ENCODE assay signal across 13 cellular contexts in genomic region chr10:91643700-91644099, GRCh38. TPM values are rescaled to one million over a fixed set of nuclear protein-coding genes. Genes with fewer than 3 reads are reported as not detected.
A peak's percentile ranks its signal among the peaks of the same experiment; 100 is the strongest.
DNase-seq lines count a peak whose midpoint lies in the region; ATAC-seq and TF ChIP-seq lines count a peak whose summit lies in the region.
"Had no signal": no experiment of that assay in that cellular context is flagged by ENCODE, and none has a peak within 500 bp of the region (broad histone marks: within the 10 kb centered on the region; RNA-seq: fewer than 3 reads in every experiment).

No MANE protein-coding gene starts in this region.

- in situ Hi-C loops in ACHN (cut with HindIII; ENCODE audit: low pct_ligation_motif_present, low pct_unique_long_range_greater_than_20kb, low sequenced_read_pairs): no loop called here
- in situ Hi-C loops in HAP-1 (cut with MboI; ENCODE audit: low sequenced_read_pairs): no loop called here

- H3K27me3 Mint-ChIP-seq in MCF 10A (ENCODE audit: insufficient read depth, unreplicated experiment): no peaks in the 10 kb centered on the region

- DNase-seq in ACHN (peak; percentile 32), MCF 10A (ENCODE audit: unreplicated experiment) (peak; percentile 55), left kidney (ENCODE audit: low read depth, low spot score) (peak; percentile 22), Kasumi-1 (lab: John Stamatoyannopoulos, UW) (no peak), COLO829 (ENCODE audit: low spot score) (no peak), HAP-1 (ENCODE audit: low spot score in 2 of 2) (no peak)
- DNase-seq: activated CD8-positive, alpha-beta T cell treated with anti-CD3 and anti-CD28 coated beads, Interleukin-2, amount 10 ng/mL, durations not matched to agents 7 days and 5 days; amygdala; COR-L47; NCI-H1694 treated with DMSO at 0.1 percent for 48 hours; SJCRH30 had no signal

- ATAC-seq in HG03521 (IDR thresholded peaks at IDR 0.05; ENCODE audit: unreplicated experiment): no peak
- ATAC-seq: activated CD8-positive, alpha-beta T cell treated with anti-CD3 and anti-CD28 coated beads, Interleukin-2, amount 10 ng/mL, durations not matched to agents 7 days and 5 days had no signal

- 0 out of 2 replicates have a peak, but pooled peaks have one; percentile 12 for TF ChIP-seq CTCF in HEK293 (tag by site-specific recombination; IDR thresholded peaks at IDR 0.05)
- TF ChIP-seq CTCF in MCF 10A (IDR thresholded peaks at IDR 0.05; ENCODE audit: unreplicated experiment): peak; percentile 24

- no peaks in the 10 kb centered on the region for H3K4me1 ChIP-seq in HEK293 (ENCODE audit: control insufficient read depth, insufficient read depth, low read length)
- no peaks in the 10 kb centered on the region for H3K4me1 ChIP-seq in HAP-1
- H3K4me1 ChIP-seq: SJCRH30 had no signal

- peaks cover 18% of the 10 kb centered on the region for H3K4me1 Mint-ChIP-seq in MCF 10A (ENCODE audit: insufficient read depth, unreplicated experiment)

- no TSS peak for BruUV-seq in MCF 10A (replicated peaks; lab: Mats Ljungman, UMichigan)

- no peak overlapping the region for H3K27ac Mint-ChIP-seq in MCF 10A (ENCODE audit: low read depth, unreplicated experiment)
- H3K27ac Mint-ChIP-seq: activated CD8-positive, alpha-beta T cell treated with anti-CD3 and anti-CD28 coated beads, Interleukin-2, amount 10 ng/mL, durations not matched to agents 7 days and 5 days had no signal

- CTCF ChIA-PET in HEK293 (lab: Yijun Ruan, JAX) (interaction anchor here (0.5 to 3.1 kb wide), 10 partner anchors 8 to 298 kb away, joined by 3 to 14 read pairs (median 3); partner anchors contain the start of gene BTAF1), MCF 10A (lab: Yijun Ruan, JAX) (interaction anchor here (0.6 to 5.0 kb wide), 12 partner anchors 10 to 1393 kb away, joined by 3 to 38 read pairs (median 3); partner anchors contain the start of gene PPP1R3C)

- no peak overlapping the region for H3K4me3 Mint-ChIP-seq in MCF 10A (ENCODE audit: unreplicated experiment)
- H3K4me3 Mint-ChIP-seq: activated CD8-positive, alpha-beta T cell treated with anti-CD3 and anti-CD28 coated beads, Interleukin-2, amount 10 ng/mL, durations not matched to agents 7 days and 5 days had no signal

- H3K9me3 Mint-ChIP-seq in MCF 10A (ENCODE audit: unreplicated experiment): no peaks in the 10 kb centered on the region

- intact Hi-C loops in MCF 10A (cut with micrococcal nuclease): loop anchor here (1.0 to 2.0 kb wide), 2 partner anchors 51 to 101 kb away; no protein-coding TSS in a partner anchor

- POLR2A ChIA-PET in HEK293 (lab: Yijun Ruan, JAX): interaction anchor here (0.5 kb wide), 1 partner anchor 30 kb away, joined by 3 read pairs; no protein-coding TSS in a partner anchor
- POLR2A ChIA-PET in MCF 10A (lab: Yijun Ruan, JAX): interaction anchor here (0.6 kb wide), 1 partner anchor 101 kb away, joined by 3 read pairs; no protein-coding TSS in a partner anchor

- no peaks in the 10 kb centered on the region; the same call in 1 of the 2 replicates for H3K27me3 ChIP-seq in HAP-1 (ENCODE audit: low read depth)
- H3K27me3 ChIP-seq: SJCRH30 had no signal

- H3K4me3 ChIP-seq in HEK293 (ENCODE audit: low read depth, low read length) (no peak overlapping the region), HAP-1 (no peak overlapping the region)
- H3K4me3 ChIP-seq: SJCRH30 had no signal

- H3K9me3 ChIP-seq in HEK293 (ENCODE audit: control insufficient read depth, insufficient read depth, low read depth, low read length) (no peaks in the 10 kb centered on the region), HAP-1 (no peaks in the 10 kb centered on the region)
- H3K9me3 ChIP-seq: SJCRH30 had no signal

- no peaks in the 10 kb centered on the region for H3K36me3 ChIP-seq in HEK293 (ENCODE audit: control insufficient read depth in 2 of 2, insufficient read depth in 1 of 2, low read length in 2 of 2)
- no peaks in the 10 kb centered on the region for H3K36me3 ChIP-seq in HAP-1 (replicated peaks)
- H3K36me3 ChIP-seq: SJCRH30 had no signal

- H3K27ac ChIP-seq in HEK293 (ENCODE audit: extremely low read depth, low read depth, low read length): no peak overlapping the region
- H3K27ac ChIP-seq: SJCRH30 had no signal

- no peaks in the 10 kb centered on the region for H3K36me3 Mint-ChIP-seq in MCF 10A (ENCODE audit: insufficient read depth, unreplicated experiment)

TF ChIP-seq in HEK293, 187 proteins besides CTCF, POLR2A, EP300 and RAD21:
- TF ChIP-seq ZNF654 (tag by site-specific recombination; IDR thresholded peaks at IDR 0.05; ENCODE audit: low read depth) (peak; percentile 19; the same call in 1 of the 2 replicates), ZNF311 (tag by site-specific recombination; IDR thresholded peaks at IDR 0.05; ENCODE audit: borderline replicate concordance) (no peak), ZNF548 (tag by site-specific recombination; IDR thresholded peaks at IDR 0.05) (no peak), ZNF792 (tag by site-specific recombination; IDR thresholded peaks at IDR 0.05) (no peak), KLF1 (tag by site-specific recombination; IDR thresholded peaks at IDR 0.05) (peak; percentile 73), ZNF624 (tag by site-specific recombination; IDR thresholded peaks at IDR 0.05) (no peak), INSM2 (tag by site-specific recombination; IDR thresholded peaks at IDR 0.05) (no peak), ZNF394 (tag by site-specific recombination; IDR thresholded peaks at IDR 0.05; ENCODE audit: borderline replicate concordance) (no peak), ZNF302 (tag by site-specific recombination; IDR thresholded peaks at IDR 0.05; ENCODE audit: low read depth) (no peak), ZNF776 (tag by site-specific recombination; IDR thresholded peaks at IDR 0.05; ENCODE audit: borderline replicate concordance) (no peak), ZNF549 (tag by site-specific recombination; IDR thresholded peaks at IDR 0.05) (no peak), ZNF26 (tag by site-specific recombination; IDR thresholded peaks at IDR 0.05) (no peak)
TF ChIP-seq in HEK293: peak in this region for 2.

RNA-seq across cellular contexts. Expression of gene PPP1R3C, which starts 10.8 kb away (rescaled TPM):
- 0.30 and 0.47 TPM in 2 replicates for total RNA-seq in MCF 10A (2022)
- total RNA-seq: activated CD8-positive, alpha-beta T cell treated with anti-CD3 and anti-CD28 coated beads, Interleukin-2, amount 10 ng/mL, durations not matched to agents 7 days and 5 days had no signal

Comparison
In these comparisons a context has a peak if more than half of its experiments do, and no peak if none do; other contexts are left out.
1. DNase-seq: peak in ACHN (single experiment), MCF 10A (single experiment) and left kidney (single experiment); none in Kasumi-1 (0 of 2), COLO829 (single experiment) and HAP-1 (0 of 2).